In genomic region chr3:16432714-16433113, GRCh38 we compare ENCODE assay signal across 1 cellular context.
A peak's percentile ranks its signal among the peaks of the same experiment; 100 is the strongest.
TF ChIP-seq lines count a peak whose summit lies in the region.

No MANE protein-coding gene starts in this region.

TF ChIP-seq in GM12878, 131 proteins besides CTCF, POLR2A, EP300 and RAD21 (continued from another document and continues in another):
- TF ChIP-seq BRCA1 (IDR thresholded peaks at IDR 0.05; ENCODE audit: low read depth, low read length) (no peak), RB1 (IDR thresholded peaks at IDR 0.05; ENCODE audit: borderline replicate concordance) (no peak), E2F8 (IDR thresholded peaks at IDR 0.05; ENCODE audit: low read depth, partially characterized antibody) (no peak), USF2 (IDR thresholded peaks at IDR 0.05; ENCODE audit: borderline replicate concordance, low read depth, low read length) (no peak), PBX3 (IDR thresholded peaks at IDR 0.05; ENCODE audit: insufficient replicate concordance, low read depth, low read length) (no peak), CREM (IDR thresholded peaks at IDR 0.05; ENCODE audit: low read depth) (peak; percentile 79), SMC3 (IDR thresholded peaks at IDR 0.05; ENCODE audit: borderline replicate concordance, low read length) (0 out of 2 replicates have a peak, but pooled peaks have one; percentile 6), NR2F1 (conservative IDR thresholded peaks at IDR 0.05) (no peak), ZBTB11 (CRISPR knock-in tag; IDR thresholded peaks at IDR 0.05) (no peak), REST (IDR thresholded peaks at IDR 0.05; ENCODE audit: low read depth, low read length) (no peak), NFXL1 (IDR thresholded peaks at IDR 0.05; ENCODE audit: borderline replicate concordance) (no peak), CUX1 (IDR thresholded peaks at IDR 0.05; ENCODE audit: insufficient replicate concordance, low read depth, low read length) (no peak), SMARCA5 (IDR thresholded peaks at IDR 0.05) (no peak), EED (IDR thresholded peaks at IDR 0.05; ENCODE audit: low read depth) (peak; percentile 75; the same call in 1 of the 2 replicates), PAX8 (IDR thresholded peaks at IDR 0.05) (no peak), RUNX3 (IDR thresholded peaks at IDR 0.05; ENCODE audit: low read length) (peak; percentile 26; the same call in 1 of the 2 replicates), POU2F2 (IDR thresholded peaks at IDR 0.05; ENCODE audit: borderline replicate concordance, low read depth, low read length) (peak; percentile 27; the same call in 1 of the 3 replicates), ASH2L (IDR thresholded peaks at IDR 0.05; ENCODE audit: borderline replicate concordance, low read depth) (no peak), SPI1 (IDR thresholded peaks at IDR 0.05; ENCODE audit: borderline replicate concordance, insufficient read depth, low read depth, low read length) (no peak), TARDBP (IDR thresholded peaks at IDR 0.05; ENCODE audit: borderline replicate concordance) (no peak), CEBPZ (IDR thresholded peaks at IDR 0.05; ENCODE audit: low read depth, low read length) (no peak), NRF1 (conservative IDR thresholded peaks at IDR 0.05; ENCODE audit: low read depth, low read length) (no peak), ZNF687 (IDR thresholded peaks at IDR 0.05) (no peak), CBX5 (IDR thresholded peaks at IDR 0.05; ENCODE audit: low read depth) (no peak)
